ENCODE assay signal across 12 cellular contexts in the genomic region with DNA sequence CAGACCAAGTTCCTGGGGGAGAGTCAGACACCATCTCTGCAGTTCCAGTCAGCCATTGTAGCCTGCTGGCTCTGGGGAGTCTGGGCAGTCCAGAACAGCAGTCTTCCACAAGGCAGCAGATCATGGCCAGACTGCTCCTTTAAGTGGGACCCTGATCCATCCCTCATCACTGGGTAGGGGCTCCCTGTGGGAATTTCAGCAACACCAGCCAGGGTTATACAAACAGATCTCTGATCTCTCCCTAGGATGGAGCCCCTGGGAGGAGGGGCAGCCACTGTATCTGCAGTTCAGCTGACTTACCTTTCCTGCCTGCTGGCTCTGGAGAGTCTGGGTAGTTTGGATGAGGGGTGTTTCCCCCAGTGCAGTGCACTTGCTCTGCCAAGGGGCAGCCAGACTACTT. TPM values are rescaled to one million over a fixed set of nuclear protein-coding genes. Genes with fewer than 3 reads are reported as not detected.
"Had no signal": no experiment of that assay in that cellular context is flagged by ENCODE, and none has a peak within 500 bp of the region (broad histone marks: within the 10 kb centered on the region; RNA-seq: fewer than 3 reads in every experiment).

No MANE protein-coding gene starts in this region.

- DNase-seq: GM23248, GOT3, H7, H9, HCEC 1CT, HFFc6 had no signal

- H2AFZ ChIP-seq: GM23248, GM23338 had no signal

- H3K9me3 ChIP-seq: HAP-1 had no signal

- H3K4me3 ChIP-seq: GM23248, GM23338, HAP-1 had no signal

- H3K4me2 ChIP-seq: GM23338 had no signal

- H3K9ac ChIP-seq: GM23248 had no signal

- H3K4me1 ChIP-seq: HAP-1 had no signal

- H3K27ac ChIP-seq: GM23248 had no signal

- ATAC-seq: GM23338, HCT116 had no signal

- FAIRE-seq: H1, H54 had no signal

- H3K36me3 ChIP-seq: HAP-1 had no signal

RNA-seq across cellular contexts. Expression of a gene that starts 42.1 kb away (rescaled TPM):
- total RNA-seq: GM23248, H4, HFFc6 had no signal
- polyA plus RNA-seq: GM23248, GM23338 had no signal
